In the genomic region with DNA sequence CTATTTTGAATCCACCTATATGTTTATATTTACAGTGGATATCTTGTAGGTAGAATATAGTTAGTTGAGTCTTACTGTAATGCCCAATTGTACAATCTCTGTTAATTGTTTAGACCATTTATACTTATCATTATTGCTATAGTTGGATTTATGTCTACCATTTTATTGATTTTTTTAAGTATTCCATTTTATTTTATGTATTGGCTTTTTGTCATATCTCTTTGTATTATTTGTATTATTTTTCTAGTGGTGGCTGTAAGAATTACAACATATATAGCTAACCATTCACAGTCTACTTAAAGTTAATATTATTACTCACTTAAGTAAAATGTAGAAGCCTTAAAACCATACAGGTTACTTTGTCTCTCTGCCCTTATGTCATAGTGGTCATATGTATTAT, we compare ENCODE assay signal across 24 cellular contexts. TPM values are rescaled to one million over a fixed set of nuclear protein-coding genes. Genes with fewer than 3 reads are reported as not detected.
DNase-seq lines count a peak whose midpoint lies in the region; ATAC-seq, FAIRE-seq and TF ChIP-seq lines count a peak whose summit lies in the region.
"Had no signal": no experiment of that assay in that cellular context is flagged by ENCODE, and none has a peak within 500 bp of the region (broad histone marks: within the 10 kb centered on the region; RNA-seq: fewer than 3 reads in every experiment).

No MANE protein-coding gene starts in this region.

- no peak overlapping the region for H4K12ac ChIP-seq in trophoblast cell (ENCODE audit: low read depth, low read length)

- no peak overlapping the region for H2BK120ac ChIP-seq in trophoblast cell (ENCODE audit: insufficient read depth, low read length, poor library complexity)

- no peak overlapping the region for H3K18ac ChIP-seq in trophoblast cell (ENCODE audit: low read length)

- H3K36me3 ChIP-seq in trophoblast cell (ENCODE audit: control insufficient read depth in 1 of 2, insufficient read depth in 2 of 2, low read length in 2 of 2) (no peaks in the 10 kb centered on the region), Karpas-422 (ENCODE audit: insufficient read depth, low read length) (no peaks in the 10 kb centered on the region)
- H3K36me3 ChIP-seq: BLaER1, SJCRH30 had no signal

- H2AFZ ChIP-seq in trophoblast cell (ENCODE audit: insufficient read depth, low read length, poor library complexity), result no peak overlapping the region
- H2AFZ ChIP-seq in Karpas-422 (ENCODE audit: low read length), result no peak overlapping the region

- peak; percentile 23 for FAIRE-seq in A204.1 (lab: Jason Lieb, UNC)
- peak; percentile 15 for FAIRE-seq in GM18507 (lab: Jason Lieb, UNC)
- FAIRE-seq in H54 (lab: Jason Lieb, UNC), result no peak
- FAIRE-seq: A549, GM12891, HepG2 had no signal

- no peak overlapping the region for H2BK12ac ChIP-seq in trophoblast cell (ENCODE audit: low read length)

- no peak for TF ChIP-seq POLR2A in H54 (IDR thresholded peaks at IDR 0.05; ENCODE audit: low read depth, low read length)

- peaks cover 2% of the 10 kb centered on the region for H3K9me3 Mint-ChIP-seq in glutamatergic neuron (ENCODE audit: unreplicated experiment)
- H3K9me3 Mint-ChIP-seq in stimulated activated naive CD8-positive, alpha-beta T cell treated with anti-CD3 and anti-CD28 coated beads, Interleukin-15, amount 100 ng/mL, for 72 hours, result no peaks in the 10 kb centered on the region
- H3K9me3 Mint-ChIP-seq: CD8-positive, alpha-beta T cell had no signal

- H3K4me2 ChIP-seq in trophoblast cell (ENCODE audit: low read length) (no peak overlapping the region), Karpas-422 (ENCODE audit: low read depth, low read length, poor library complexity, severe bottlenecking) (no peak overlapping the region)
- H3K4me2 ChIP-seq: A549, BLaER1 had no signal

- TF ChIP-seq CTCF in RWPE1 (conservative IDR thresholded peaks at IDR 0.05; ENCODE audit: low read depth), result 0 out of 2 replicates have a peak, but pooled peaks have one; percentile 16
- peak; percentile 9 for TF ChIP-seq CTCF in glutamatergic neuron (IDR thresholded peaks at IDR 0.05; ENCODE audit: partially characterized antibody, unreplicated experiment)

- no peak overlapping the region for H4K91ac ChIP-seq in trophoblast cell (ENCODE audit: low read depth, low read length)

- peaks cover 4% of the 10 kb centered on the region for H3K36me3 Mint-ChIP-seq in glutamatergic neuron (ENCODE audit: unreplicated experiment)
- H3K36me3 Mint-ChIP-seq: CD8-positive, alpha-beta T cell had no signal

- H3K14ac ChIP-seq in trophoblast cell (ENCODE audit: low read length), result no peak overlapping the region

- H2AK5ac ChIP-seq in trophoblast cell (ENCODE audit: low read length), result no peak overlapping the region

- H3K23ac ChIP-seq in trophoblast cell (ENCODE audit: low read length), result no peak overlapping the region

- ATAC-seq in stimulated activated naive CD8-positive, alpha-beta T cell treated with anti-CD3 and anti-CD28 coated beads, Interleukin-15, amount 100 ng/mL, for 72 hours, result no peak
- ATAC-seq: A549; CD8-positive, alpha-beta T cell; HepG2 had no signal

- no peaks in the 10 kb centered on the region for H3K9me2 ChIP-seq in Karpas-422 (replicated peaks; ENCODE audit: insufficient read depth, low read length)

- H3K27me3 ChIP-seq in trophoblast cell (ENCODE audit: insufficient read depth, low read length) (no peaks in the 10 kb centered on the region), Karpas-422 (ENCODE audit: low read length) (no peaks in the 10 kb centered on the region)
- H3K27me3 ChIP-seq: BLaER1, SJCRH30 had no signal

- CTCF ChIA-PET in RWPE1 (lab: Yijun Ruan, JAX), result interaction anchor here (0.6 kb wide), 2 partner anchors 69 to 70 kb away, joined by 3 read pairs; no protein-coding TSS in a partner anchor

- H3K9ac ChIP-seq in trophoblast cell (ENCODE audit: low read length) (no peak overlapping the region), Karpas-422 (ENCODE audit: low read length) (no peak overlapping the region)
- H3K9ac ChIP-seq: BLaER1 had no signal

- no peaks in the 10 kb centered on the region for H3K4me1 ChIP-seq in trophoblast cell (ENCODE audit: control insufficient read depth in 1 of 2, insufficient read depth in 2 of 2, low read length in 2 of 2)
- no peaks in the 10 kb centered on the region for H3K4me1 ChIP-seq in Karpas-422 (ENCODE audit: low read length)
- H3K4me1 ChIP-seq: BLaER1, SJCRH30 had no signal

- H3K4me3 ChIP-seq in trophoblast cell (ENCODE audit: low read depth, low read length), result no peak overlapping the region
- H3K4me3 ChIP-seq in Karpas-422 (ENCODE audit: low read length), result no peak overlapping the region
- H3K4me3 ChIP-seq: A549, BLaER1, SJCRH30 had no signal

- H3K4me3 Mint-ChIP-seq in glutamatergic neuron (ENCODE audit: unreplicated experiment), result no peak overlapping the region
- no peak overlapping the region for H3K4me3 Mint-ChIP-seq in stimulated activated naive CD8-positive, alpha-beta T cell treated with anti-CD3 and anti-CD28 coated beads, Interleukin-15, amount 100 ng/mL, for 72 hours
- H3K4me3 Mint-ChIP-seq: CD8-positive, alpha-beta T cell had no signal

- no peaks in the 10 kb centered on the region for H4K20me1 ChIP-seq in Karpas-422 (ENCODE audit: insufficient read depth, low read depth, low read length)
- H4K20me1 ChIP-seq: BLaER1 had no signal

- H3K27ac ChIP-seq in RWPE1 (no peak overlapping the region), trophoblast cell (ENCODE audit: low read depth, low read length) (no peak overlapping the region), Karpas-422 (ENCODE audit: low read length) (no peak overlapping the region)
- H3K27ac ChIP-seq: A549, BLaER1, SJCRH30 had no signal

- no peak overlapping the region for H3K27ac Mint-ChIP-seq in glutamatergic neuron (ENCODE audit: unreplicated experiment)
- H3K27ac Mint-ChIP-seq in stimulated activated naive CD8-positive, alpha-beta T cell treated with anti-CD3 and anti-CD28 coated beads, Interleukin-15, amount 100 ng/mL, for 72 hours, result no peak overlapping the region
- H3K27ac Mint-ChIP-seq: CD8-positive, alpha-beta T cell had no signal

- POLR2A ChIA-PET in RWPE1 (lab: Yijun Ruan, JAX; ENCODE audit: low non-redundant PET), result no interaction called here

- H3K79me1 ChIP-seq in trophoblast cell (ENCODE audit: low read length), result no peaks in the 10 kb centered on the region

- no peaks in the 10 kb centered on the region for H3K9me3 ChIP-seq in trophoblast cell (ENCODE audit: insufficient read depth, low read depth, low read length)
- H3K9me3 ChIP-seq in Karpas-422 (ENCODE audit: low read length), result no peaks in the 10 kb centered on the region
- H3K9me3 ChIP-seq: SJCRH30 had no signal

- peaks cover 2% of the 10 kb centered on the region for H3K27me3 Mint-ChIP-seq in glutamatergic neuron (ENCODE audit: unreplicated experiment)
- peaks cover 11% of the 10 kb centered on the region for H3K27me3 Mint-ChIP-seq in stimulated activated naive CD8-positive, alpha-beta T cell treated with anti-CD3 and anti-CD28 coated beads, Interleukin-15, amount 100 ng/mL, for 72 hours

- DNase-seq in GM18507 (ENCODE audit: extremely low spot score, insufficient read length, low read depth), result no peak
- no peak for DNase-seq in RWPE1 (ENCODE audit: low spot score)
- DNase-seq in glutamatergic neuron, result no peak
- no peak for DNase-seq in stimulated activated naive CD8-positive, alpha-beta T cell treated with anti-CD3 and anti-CD28 coated beads, Interleukin-15, amount 100 ng/mL, for 72 hours
- no peak for DNase-seq in trophoblast cell
- DNase-seq in H54 (ENCODE audit: insufficient read length, low spot score), result no peak
- no peak for DNase-seq in Karpas-422
- DNase-seq: Calu3; CD8-positive, alpha-beta T cell; KBM-7; NCI-H1436; NCI-H2029; NCI-H2171; NCI-H446 treated with DMSO at 0.1 percent for 48 hours; NCI-H748 treated with DMSO at 0.1 percent for 48 hours; NK-92 treated with Interleukin-12 subunit alpha and Interleukin-12 subunit beta, amount 100 ng/mL, for 24 hours; RPMI8226; SJCRH30 had no signal

- H2BK5ac ChIP-seq in trophoblast cell (ENCODE audit: low read depth, low read length, poor library complexity), result no peak overlapping the region

- no peak overlapping the region for H4K8ac ChIP-seq in trophoblast cell (ENCODE audit: low read depth, low read length)

- H3K79me2 ChIP-seq in trophoblast cell (ENCODE audit: control insufficient read depth, insufficient read depth, low read length, poor library complexity) (no peaks in the 10 kb centered on the region), Karpas-422 (ENCODE audit: low read length) (no peaks in the 10 kb centered on the region)

- H3K4ac ChIP-seq in trophoblast cell (ENCODE audit: low read depth, low read length), result no peak overlapping the region

- H3K4me1 Mint-ChIP-seq in glutamatergic neuron (ENCODE audit: low read depth, unreplicated experiment), result peaks cover 10% of the 10 kb centered on the region
- H3K4me1 Mint-ChIP-seq in stimulated activated naive CD8-positive, alpha-beta T cell treated with anti-CD3 and anti-CD28 coated beads, Interleukin-15, amount 100 ng/mL, for 72 hours, result no peaks in the 10 kb centered on the region

RNA-seq across cellular contexts. Expression of gene SLC2A2, which starts 46.1 kb away (rescaled TPM):
- not detected for total RNA-seq in glutamatergic neuron (ENCODE audit: unreplicated experiment)
- not detected in 2 replicates for polyA plus RNA-seq in trophoblast cell (2013)
- not detected in 2 replicates for total RNA-seq in Karpas-422 (2014; rRNA removed; shearing (Covaris generic); ENCODE audit: low replicate concordance)
- total RNA-seq: CD8-positive, alpha-beta T cell; H4; SJCRH30 had no signal
- polyA plus RNA-seq: A549 had no signal
